Comparison of ENCODE assay signal across 25 cellular contexts in the genomic region with DNA sequence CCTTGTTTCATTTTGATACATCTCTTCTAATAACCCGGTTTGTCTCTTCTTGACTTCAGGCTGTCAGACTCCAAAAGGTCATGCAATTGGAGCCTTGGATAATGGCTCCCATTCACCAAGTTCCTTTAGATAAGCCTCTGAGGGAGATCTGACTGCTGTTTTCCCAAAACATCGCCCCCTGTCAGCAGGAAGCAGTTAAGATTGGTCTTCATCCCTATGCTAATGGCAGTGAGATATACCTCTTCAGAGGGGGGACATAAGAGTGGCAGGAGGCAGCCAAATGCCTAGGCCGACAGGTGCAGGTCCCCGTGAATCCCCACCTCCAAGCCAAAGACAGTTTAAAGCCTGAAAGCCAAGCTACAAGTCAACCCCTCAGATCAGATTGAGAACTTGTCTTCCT.
A peak's percentile ranks its signal among the peaks of the same experiment; 100 is the strongest.
DNase-seq lines count a peak whose midpoint lies in the region; ATAC-seq and TF ChIP-seq lines count a peak whose summit lies in the region.
"Had no signal": no experiment of that assay in that cellular context is flagged by ENCODE, and none has a peak within 500 bp of the region (broad histone marks: within the 10 kb centered on the region; RNA-seq: fewer than 3 reads in every experiment).

No MANE protein-coding gene starts in this region.

- H2AFZ ChIP-seq in GM23338: no peak overlapping the region
- H2AFZ ChIP-seq: PC-9 had no signal

- H3K36me3 ChIP-seq in GM23338 (ENCODE audit: insufficient read depth): no peaks in the 10 kb centered on the region; the same call in 1 of the 2 replicates
- H3K36me3 ChIP-seq in mucosa of stomach (ENCODE audit: control insufficient read depth, insufficient read depth, low read length): no peaks in the 10 kb centered on the region
- no peaks in the 10 kb centered on the region for H3K36me3 ChIP-seq in tibial artery

- H3K9ac ChIP-seq in mucosa of stomach (ENCODE audit: low read length): peak overlapping the region; percentile 54

- peak; percentile 6 for DNase-seq in GM23338 (ENCODE audit: low spot score)
- peak; percentile 54 for DNase-seq in SK-MEL-5 (ENCODE audit: low read depth, low spot score)
- DNase-seq in type B pancreatic cell (ENCODE audit: extremely low spot score, unreplicated experiment): no peak
- no peak for DNase-seq in T-helper 9 cell
- DNase-seq in osteocyte (ENCODE audit: extremely low spot score, unreplicated experiment): no peak
- DNase-seq in tibial artery: no peak
- DNase-seq: CD8-positive, alpha-beta memory T cell; DMS 273 treated with DMSO at 0.1 percent for 48 hours; DMS79; EL; GDM1; Karpas-422; NCI-H1092 treated with DMSO at 0.1 percent for 48 hours; NCI-H1436 treated with DMSO at 0.1 percent for 48 hours; NCI-H2029; NCI-H446 treated with DMSO at 0.1 percent for 48 hours; NCI-H526; PC-9; Right ventricle myocardium superior; RPMI8226 had no signal

- H3K9me2 ChIP-seq in GM23338 (ENCODE audit: insufficient read depth): peaks cover 5% of the 10 kb centered on the region; the same call in 1 of the 2 replicates

- H3K4me1 Mint-ChIP-seq in GM23338 (peaks cover 3% of the 10 kb centered on the region; the same call in 1 of the 3 replicates), type B pancreatic cell (ENCODE audit: unreplicated experiment) (peaks cover 19% of the 10 kb centered on the region), osteocyte (ENCODE audit: unreplicated experiment) (no peaks in the 10 kb centered on the region)
- H3K4me1 Mint-ChIP-seq: CD14-positive monocyte; CD8-positive, alpha-beta memory T cell had no signal

- in situ Hi-C loops in SK-MEL-5 (cut with HindIII; ENCODE audit: low pct_unique_long_range_greater_than_20kb, low sequenced_read_pairs): no loop called here

- no peaks in the 10 kb centered on the region for H3F3A ChIP-seq in GM23338 (replicated peaks; ENCODE audit: low read depth)

- no peaks in the 10 kb centered on the region for H3K9me3 ChIP-seq in mucosa of stomach (ENCODE audit: control insufficient read depth, low read length)
- H3K9me3 ChIP-seq in tibial artery: no peaks in the 10 kb centered on the region
- H3K9me3 ChIP-seq: A549 had no signal

- H3K4me3 Mint-ChIP-seq in GM23338: no peak overlapping the region
- H3K4me3 Mint-ChIP-seq in type B pancreatic cell: no peak overlapping the region
- no peak overlapping the region for H3K4me3 Mint-ChIP-seq in osteocyte (ENCODE audit: unreplicated experiment)
- H3K4me3 Mint-ChIP-seq: CD8-positive, alpha-beta memory T cell had no signal

- H4K20me1 ChIP-seq in GM23338 (replicated peaks; ENCODE audit: insufficient read depth): no peaks in the 10 kb centered on the region

- H3K27me3 Mint-ChIP-seq in GM23338 (ENCODE audit: insufficient read depth, low read depth, poor library complexity) (peaks cover 6% of the 10 kb centered on the region), type B pancreatic cell (no peaks in the 10 kb centered on the region), osteocyte (ENCODE audit: unreplicated experiment) (peaks cover 3% of the 10 kb centered on the region)

- H3K79me2 ChIP-seq in GM23338 (replicated peaks; ENCODE audit: insufficient read depth): no peaks in the 10 kb centered on the region

- H3K27me3 ChIP-seq in GM23338 (ENCODE audit: insufficient read depth) (no peaks in the 10 kb centered on the region), mucosa of stomach (ENCODE audit: control insufficient read depth, insufficient read depth, low read length) (no peaks in the 10 kb centered on the region), tibial artery (no peaks in the 10 kb centered on the region)

- H3K9me3 Mint-ChIP-seq in GM23338 (peaks cover 40% of the 10 kb centered on the region), type B pancreatic cell (peaks cover 5% of the 10 kb centered on the region), osteocyte (ENCODE audit: unreplicated experiment) (peaks cover 10% of the 10 kb centered on the region)

- H3K4me1 ChIP-seq in GM23338 (ENCODE audit: insufficient read depth) (no peaks in the 10 kb centered on the region), mucosa of stomach (ENCODE audit: control insufficient read depth, insufficient read depth, low read length) (peaks cover 37% of the 10 kb centered on the region), tibial artery (no peaks in the 10 kb centered on the region)
- H3K4me1 ChIP-seq: A549 had no signal

- ATAC-seq in GM23338: no peak
- ATAC-seq: A549, GM12878, HepG2 had no signal

- H3K27ac ChIP-seq in GM23338 (ENCODE audit: low read depth) (no peak overlapping the region), tibial artery (no peak overlapping the region)
- H3K27ac ChIP-seq: A549, PC-9 had no signal

- TF ChIP-seq CTCF in GM23338 (conservative IDR thresholded peaks at IDR 0.05; ENCODE audit: low read depth in 2 of 2) (peak; percentile 47 to 50), type B pancreatic cell (conservative IDR thresholded peaks at IDR 0.05) (peak; percentile 28), osteocyte (IDR thresholded peaks at IDR 0.05) (no peak), tibial artery (IDR thresholded peaks at IDR 0.05) (no peak)

- intact Hi-C loops in tibial artery (cut with DNase I; ENCODE audit: low total_unique reads): no loop called here

- H3K36me3 Mint-ChIP-seq in GM23338 (ENCODE audit: low read depth) (peaks cover 23% of the 10 kb centered on the region), type B pancreatic cell (peaks cover 7% of the 10 kb centered on the region), osteocyte (ENCODE audit: unreplicated experiment) (no peaks in the 10 kb centered on the region)
- H3K36me3 Mint-ChIP-seq: CD14-positive monocyte; CD8-positive, alpha-beta memory T cell had no signal

- H3K4me2 ChIP-seq in GM23338: no peak overlapping the region
- H3K4me2 ChIP-seq: A549, PC-9 had no signal

- H3K4me3 ChIP-seq in GM23338: no peak overlapping the region
- H3K4me3 ChIP-seq in mucosa of stomach (ENCODE audit: low read length): peak overlapping the region; percentile 45
- no peak overlapping the region for H3K4me3 ChIP-seq in tibial artery
- H3K4me3 ChIP-seq: A549, GM12878, PC-9 had no signal

- H3K27ac Mint-ChIP-seq in GM23338: no peak overlapping the region
- H3K27ac Mint-ChIP-seq in type B pancreatic cell: no peak overlapping the region
- no peak overlapping the region for H3K27ac Mint-ChIP-seq in osteocyte (ENCODE audit: unreplicated experiment)
- H3K27ac Mint-ChIP-seq: CD14-positive monocyte; CD8-positive, alpha-beta memory T cell had no signal

TF ChIP-seq in GM23338, 12 proteins besides CTCF, POLR2A, EP300 and RAD21 (continues in another document):
- TF ChIP-seq CREB1 (CRISPR knock-in tag; IDR thresholded peaks at IDR 0.05; ENCODE audit: low read depth): no peak
- TF ChIP-seq POLR2AphosphoS5 (IDR thresholded peaks at IDR 0.05; ENCODE audit: low read depth): no peak
- TF ChIP-seq, protein P1, sequence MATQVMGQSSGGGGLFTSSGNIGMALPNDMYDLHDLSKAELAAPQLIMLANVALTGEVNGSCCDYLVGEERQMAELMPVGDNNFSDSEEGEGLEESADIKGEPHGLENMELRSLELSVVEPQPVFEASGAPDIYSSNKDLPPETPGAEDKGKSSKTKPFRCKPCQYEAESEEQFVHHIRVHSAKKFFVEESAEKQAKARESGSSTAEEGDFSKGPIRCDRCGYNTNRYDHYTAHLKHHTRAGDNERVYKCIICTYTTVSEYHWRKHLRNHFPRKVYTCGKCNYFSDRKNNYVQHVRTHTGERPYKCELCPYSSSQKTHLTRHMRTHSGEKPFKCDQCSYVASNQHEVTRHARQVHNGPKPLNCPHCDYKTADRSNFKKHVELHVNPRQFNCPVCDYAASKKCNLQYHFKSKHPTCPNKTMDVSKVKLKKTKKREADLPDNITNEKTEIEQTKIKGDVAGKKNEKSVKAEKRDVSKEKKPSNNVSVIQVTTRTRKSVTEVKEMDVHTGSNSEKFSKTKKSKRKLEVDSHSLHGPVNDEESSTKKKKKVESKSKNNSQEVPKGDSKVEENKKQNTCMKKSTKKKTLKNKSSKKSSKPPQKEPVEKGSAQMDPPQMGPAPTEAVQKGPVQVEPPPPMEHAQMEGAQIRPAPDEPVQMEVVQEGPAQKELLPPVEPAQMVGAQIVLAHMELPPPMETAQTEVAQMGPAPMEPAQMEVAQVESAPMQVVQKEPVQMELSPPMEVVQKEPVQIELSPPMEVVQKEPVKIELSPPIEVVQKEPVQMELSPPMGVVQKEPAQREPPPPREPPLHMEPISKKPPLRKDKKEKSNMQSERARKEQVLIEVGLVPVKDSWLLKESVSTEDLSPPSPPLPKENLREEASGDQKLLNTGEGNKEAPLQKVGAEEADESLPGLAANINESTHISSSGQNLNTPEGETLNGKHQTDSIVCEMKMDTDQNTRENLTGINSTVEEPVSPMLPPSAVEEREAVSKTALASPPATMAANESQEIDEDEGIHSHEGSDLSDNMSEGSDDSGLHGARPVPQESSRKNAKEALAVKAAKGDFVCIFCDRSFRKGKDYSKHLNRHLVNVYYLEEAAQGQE (IDR thresholded peaks at IDR 0.05; ENCODE audit: unreplicated experiment): no peak
- TF ChIP-seq JUNB (IDR thresholded peaks at IDR 0.05; ENCODE audit: unreplicated experiment): no peak
- TF ChIP-seq NANOG (IDR thresholded peaks at IDR 0.05; ENCODE audit: borderline replicate concordance): no peak
- TF ChIP-seq ZNF331 (CRISPR knock-in tag; IDR thresholded peaks at IDR 0.05; ENCODE audit: low read depth): no peak
- TF ChIP-seq EZH2phosphoT487 (IDR thresholded peaks at IDR 0.05; ENCODE audit: unreplicated experiment): no peak

Comparison
In these comparisons a context has a peak if more than half of its experiments do, and no peak if none do; other contexts are left out.
1. DNase-seq: peak in GM23338 (single experiment) and SK-MEL-5 (single experiment); none in type B pancreatic cell (single experiment), T-helper 9 cell (single experiment), osteocyte (single experiment) and tibial artery (0 of 2).
2. CTCF ChIP-seq: peak in GM23338 (2 of 2) and type B pancreatic cell (single experiment); none in osteocyte (single experiment) and tibial artery (0 of 2).